9 cellular contexts compared by ENCODE assay signal in the genomic region with DNA sequence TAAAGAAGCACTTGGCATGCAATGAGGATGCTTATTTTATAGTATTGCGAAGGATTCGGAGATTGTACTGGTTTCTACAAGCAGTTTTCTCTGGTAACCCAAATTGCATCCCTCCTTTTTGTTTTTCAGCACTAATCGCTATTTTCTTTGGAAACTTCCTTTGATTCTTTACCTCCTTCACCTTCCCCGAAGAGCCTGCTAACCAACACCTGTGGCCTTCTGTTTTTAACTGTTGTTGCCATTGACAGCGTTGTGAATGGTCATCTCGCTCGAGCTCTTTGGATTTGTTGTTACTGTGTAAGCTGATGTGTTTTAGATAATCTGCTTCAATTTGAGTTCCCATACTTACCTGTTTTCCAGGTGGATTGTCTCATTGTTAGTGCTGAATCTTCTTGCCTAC. TPM values are rescaled to one million over a fixed set of nuclear protein-coding genes. Genes with fewer than 3 reads are reported as not detected.
DNase-seq lines count a peak whose midpoint lies in the region; ATAC-seq and TF ChIP-seq lines count a peak whose summit lies in the region.
"Had no signal": no experiment of that assay in that cellular context is flagged by ENCODE, and none has a peak within 500 bp of the region (broad histone marks: within the 10 kb centered on the region; RNA-seq: fewer than 3 reads in every experiment).

No MANE protein-coding gene starts in this region.

- H3K27ac ChIP-seq in iPS-20b (ENCODE audit: low read length), result no peak overlapping the region
- peak overlapping the region in 4 of 5 donors; percentile 92 to 97 (median 93) for H3K27ac ChIP-seq in stomach

- no peak for TF ChIP-seq POLR2A in stomach (IDR thresholded peaks at IDR 0.05)

- H3K4me3 ChIP-seq in iPS-20b (ENCODE audit: low read length), result peak overlapping the region; percentile 96
- H3K4me3 ChIP-seq in stomach, result peak overlapping the region; percentile 80 to 100 (median 92)

- no peaks in the 10 kb centered on the region for H3K27me3 ChIP-seq in iPS-20b (ENCODE audit: insufficient read depth, low read length)
- H3K27me3 ChIP-seq in stomach, result no peaks in the 10 kb centered on the region

- H3K27me3 Mint-ChIP-seq in T-helper 1 cell treated with Interleukin-12 subunit alpha and Interleukin-12 subunit beta and Interleukin-4 antibody, amounts not matched to agents 30 μg/mL and 1 μg/mL, for 36 hours (ENCODE audit: low read depth), result no peaks in the 10 kb centered on the region
- H3K27me3 Mint-ChIP-seq in activated T-helper 2 cell treated with anti-CD3 and anti-CD28 coated beads, Interferon-gamma antibody, Interleukin-2, Interleukin-4, amounts not matched to agents 10 μg/mL and 5 μg/mL and 100 μg/mL, durations not matched to agents 14 hours and 24 hours and 36 hours (ENCODE audit: low read depth), result no peaks in the 10 kb centered on the region

- H3K27ac Mint-ChIP-seq in T-helper 1 cell treated with Interleukin-12 subunit alpha and Interleukin-12 subunit beta and Interleukin-4 antibody, amounts not matched to agents 30 μg/mL and 1 μg/mL, for 36 hours, result peak overlapping the region; percentile 86
- peak overlapping the region; percentile 80 for H3K27ac Mint-ChIP-seq in activated T-helper 2 cell treated with anti-CD3 and anti-CD28 coated beads, Interferon-gamma antibody, Interleukin-2, Interleukin-4, amounts not matched to agents 10 μg/mL and 5 μg/mL and 100 μg/mL, durations not matched to agents 14 hours and 24 hours and 36 hours

- H3K4me1 Mint-ChIP-seq in T-helper 1 cell treated with Interleukin-12 subunit alpha and Interleukin-12 subunit beta and Interleukin-4 antibody, amounts not matched to agents 30 μg/mL and 1 μg/mL, for 36 hours (ENCODE audit: low read depth), result peaks cover 33% of the 10 kb centered on the region
- peaks cover 26% of the 10 kb centered on the region for H3K4me1 Mint-ChIP-seq in activated T-helper 2 cell treated with anti-CD3 and anti-CD28 coated beads, Interferon-gamma antibody, Interleukin-2, Interleukin-4, amounts not matched to agents 10 μg/mL and 5 μg/mL and 100 μg/mL, durations not matched to agents 14 hours and 24 hours and 36 hours (ENCODE audit: low read depth)

- peaks cover 17% of the 10 kb centered on the region for H3K36me3 Mint-ChIP-seq in T-helper 1 cell treated with Interleukin-12 subunit alpha and Interleukin-12 subunit beta and Interleukin-4 antibody, amounts not matched to agents 30 μg/mL and 1 μg/mL, for 36 hours (ENCODE audit: low read depth)
- H3K36me3 Mint-ChIP-seq in activated T-helper 2 cell treated with anti-CD3 and anti-CD28 coated beads, Interferon-gamma antibody, Interleukin-2, Interleukin-4, amounts not matched to agents 10 μg/mL and 5 μg/mL and 100 μg/mL, durations not matched to agents 14 hours and 24 hours and 36 hours (ENCODE audit: low read depth), result peaks cover 27% of the 10 kb centered on the region

- peaks cover 3% of the 10 kb centered on the region for H3K9me3 Mint-ChIP-seq in T-helper 1 cell treated with Interleukin-12 subunit alpha and Interleukin-12 subunit beta and Interleukin-4 antibody, amounts not matched to agents 30 μg/mL and 1 μg/mL, for 36 hours
- H3K9me3 Mint-ChIP-seq in activated T-helper 2 cell treated with anti-CD3 and anti-CD28 coated beads, Interferon-gamma antibody, Interleukin-2, Interleukin-4, amounts not matched to agents 10 μg/mL and 5 μg/mL and 100 μg/mL, durations not matched to agents 14 hours and 24 hours and 36 hours, result no peaks in the 10 kb centered on the region

- 7 to 19% (median 10%) methylated on average over 7 of the region's 7 CpGs for WGBS in stomach, 5 donors

- H3K9me3 ChIP-seq in iPS-20b (ENCODE audit: insufficient read depth, low read depth, low read length) (no peaks in the 10 kb centered on the region), stomach (no peaks in the 10 kb centered on the region)

- DNase-seq in T-helper 1 cell, result no peak
- DNase-seq in activated T-helper 2 cell treated with anti-CD3 and anti-CD28 coated beads, Interferon-gamma antibody, Interleukin-2, Interleukin-4, amounts not matched to agents 10 μg/mL and 5 μg/mL and 100 μg/mL, durations not matched to agents 14 hours and 24 hours and 36 hours (ENCODE audit: low spot score), result no peak
- no peak for DNase-seq in stomach
- DNase-seq in iPS-NIHi7 (ENCODE audit: extremely low spot score), result no peak
- DNase-seq: DMS153 had no signal

- no peak for TF ChIP-seq EP300 in stomach (IDR thresholded peaks at IDR 0.05)

- H3K4me3 Mint-ChIP-seq in T-helper 1 cell treated with Interleukin-12 subunit alpha and Interleukin-12 subunit beta and Interleukin-4 antibody, amounts not matched to agents 30 μg/mL and 1 μg/mL, for 36 hours, result peak overlapping the region; percentile 89
- H3K4me3 Mint-ChIP-seq in activated T-helper 2 cell treated with anti-CD3 and anti-CD28 coated beads, Interferon-gamma antibody, Interleukin-2, Interleukin-4, amounts not matched to agents 10 μg/mL and 5 μg/mL and 100 μg/mL, durations not matched to agents 14 hours and 24 hours and 36 hours (ENCODE audit: low read depth), result peak overlapping the region; percentile 82

- peak overlapping the region; percentile 88 for H3K9ac ChIP-seq in iPS-20b (ENCODE audit: low read depth, low read length)

- TF ChIP-seq CTCF in stomach (IDR thresholded peaks at IDR 0.05), result no peak

- intact Hi-C loops in activated T-helper 2 cell treated with anti-CD3 and anti-CD28 coated beads, Interferon-gamma antibody, Interleukin-2, Interleukin-4, amounts not matched to agents 10 μg/mL and 5 μg/mL and 100 μg/mL, durations not matched to agents 14 hours and 24 hours and 36 hours (cut with micrococcal nuclease), result loop anchor here (5.0 to 10.0 kb wide), 5 partner anchors 67 to 940 kb away; a partner anchor contains a TSS
- intact Hi-C loops in stomach (cut with DNase I; ENCODE audit: low total_unique reads), result no loop called here

- ATAC-seq in GM21529 (IDR thresholded peaks at IDR 0.05; ENCODE audit: unreplicated experiment) (no peak), HG03175 (IDR thresholded peaks at IDR 0.05; ENCODE audit: unreplicated experiment) (no peak)

- H3K4me1 ChIP-seq in iPS-20b (ENCODE audit: insufficient read depth, low read length) (peaks cover 17% of the 10 kb centered on the region; the same call in 1 of the 2 replicates), stomach (peaks cover 15 to 60% (median 42%) of the 10 kb centered on the region in 4 donors)

- H3K36me3 ChIP-seq in iPS-20b (ENCODE audit: insufficient read depth, low read depth, low read length) (peaks cover 41% of the 10 kb centered on the region), stomach (no peaks in the 10 kb centered on the region)

RNA-seq across cellular contexts. Expression of a gene that starts 1.1 kb away (rescaled TPM):
- total RNA-seq in activated T-helper 2 cell treated with anti-CD3 and anti-CD28 coated beads, Interferon-gamma antibody, Interleukin-2, Interleukin-4, amounts not matched to agents 10 μg/mL and 5 μg/mL and 100 μg/mL, durations not matched to agents 14 hours and 24 hours and 36 hours, result 43.2 and 48.9 TPM in 2 replicates
- total RNA-seq in stomach, result 10 to 100 TPM; 11.6 to 38.2 (median 16.2) TPM
- 1 to 10 TPM; 4.7 to 8.5 (median 7.3) TPM for polyA plus RNA-seq in stomach
